24 cellular contexts compared by ENCODE assay signal in genomic region chrX:134416106-134416505, GRCh38.
"Had no signal": no experiment of that assay in that cellular context is flagged by ENCODE, and none has a peak within 500 bp of the region (broad histone marks: within the 10 kb centered on the region; RNA-seq: fewer than 3 reads in every experiment).

No MANE protein-coding gene starts in this region.

- H3K4me1 ChIP-seq: adrenal gland, body of pancreas had no signal

- DNase-seq: activated CD4-positive, alpha-beta memory T cell treated with anti-CD3 and anti-CD28 coated beads, Interleukin-2, amount 10 ng/mL, durations not matched to agents 7 days and 5 days; activated CD4-positive, alpha-beta T cell treated with anti-CD3 and anti-CD28 coated beads, Interleukin-2, amount 10 ng/mL, durations not matched to agents 7 days and 5 days; activated CD4-positive, CD25-positive, alpha-beta regulatory T cell; activated naive CD4-positive, alpha-beta T cell treated with anti-CD3 and anti-CD28 coated beads, Interleukin-2, amount 50 U/mL, for 16 hours; activated naive CD8-positive, alpha-beta T cell treated with anti-CD3 and anti-CD28 coated beads, Interleukin-2, amount 10 ng/mL, durations not matched to agents 7 days and 5 days; activated T-cell treated with anti-CD3 and anti-CD28 coated beads for 4 hours; activated T-cell treated with anti-CD3 and anti-CD28 coated beads, Interleukin-2, amount 50 U/mL, for 48 hours; adrenal gland; aorta; body of pancreas; MG63; NCI-H1105; NCI-H1436 treated with DMSO at 0.1 percent for 48 hours; NCI-H187; NCI-H2081 treated with DMSO at 0.1 percent for 48 hours; NCI-H446; NCI-H524; PC-3; SHP77 treated with DMSO at 0.1 percent for 48 hours; T-cell; T-helper 2 cell; T1000 had no signal

- H3K9me3 ChIP-seq: adrenal gland, body of pancreas, MG63 had no signal

- H3K4me3 ChIP-seq: adrenal gland, body of pancreas, MG63 had no signal

- H3K27me3 Mint-ChIP-seq: activated CD4-positive, alpha-beta memory T cell treated with anti-CD3 and anti-CD28 coated beads, Interleukin-2, amount 10 ng/mL, durations not matched to agents 7 days and 5 days; activated CD4-positive, alpha-beta T cell treated with anti-CD3 and anti-CD28 coated beads, Interleukin-2, amount 10 ng/mL, durations not matched to agents 7 days and 5 days; activated naive CD8-positive, alpha-beta T cell treated with anti-CD3 and anti-CD28 coated beads, Interleukin-2, amount 10 ng/mL, durations not matched to agents 7 days and 5 days; activated T-helper 17 cell treated with anti-CD3 and anti-CD28 coated beads, Interleukin-2, amount 50 U/mL, for 72 hours had no signal

- H3K27me3 ChIP-seq: adrenal gland, body of pancreas, MG63 had no signal

- H3K9me3 Mint-ChIP-seq: activated CD4-positive, alpha-beta memory T cell treated with anti-CD3 and anti-CD28 coated beads, Interleukin-2, amount 10 ng/mL, durations not matched to agents 7 days and 5 days; activated CD4-positive, alpha-beta T cell treated with anti-CD3 and anti-CD28 coated beads, Interleukin-2, amount 10 ng/mL, durations not matched to agents 7 days and 5 days; activated naive CD8-positive, alpha-beta T cell treated with anti-CD3 and anti-CD28 coated beads, Interleukin-2, amount 10 ng/mL, durations not matched to agents 7 days and 5 days; activated T-helper 17 cell treated with anti-CD3 and anti-CD28 coated beads, Interleukin-2, amount 50 U/mL, for 72 hours; T-cell had no signal

- H3K27ac ChIP-seq: adrenal gland, body of pancreas, VCaP had no signal

- H3K4me1 Mint-ChIP-seq: activated CD4-positive, alpha-beta memory T cell treated with anti-CD3 and anti-CD28 coated beads, Interleukin-2, amount 10 ng/mL, durations not matched to agents 7 days and 5 days; activated CD4-positive, alpha-beta T cell treated with anti-CD3 and anti-CD28 coated beads, Interleukin-2, amount 10 ng/mL, durations not matched to agents 7 days and 5 days; activated naive CD8-positive, alpha-beta T cell treated with anti-CD3 and anti-CD28 coated beads, Interleukin-2, amount 10 ng/mL, durations not matched to agents 7 days and 5 days; activated T-helper 17 cell treated with anti-CD3 and anti-CD28 coated beads, Interleukin-2, amount 50 U/mL, for 72 hours; T-cell had no signal

- H3K27ac Mint-ChIP-seq: activated CD4-positive, alpha-beta memory T cell treated with anti-CD3 and anti-CD28 coated beads, Interleukin-2, amount 10 ng/mL, durations not matched to agents 7 days and 5 days; activated CD4-positive, alpha-beta T cell treated with anti-CD3 and anti-CD28 coated beads, Interleukin-2, amount 10 ng/mL, durations not matched to agents 7 days and 5 days; activated naive CD8-positive, alpha-beta T cell treated with anti-CD3 and anti-CD28 coated beads, Interleukin-2, amount 10 ng/mL, durations not matched to agents 7 days and 5 days; activated T-helper 17 cell treated with anti-CD3 and anti-CD28 coated beads, Interleukin-2, amount 50 U/mL, for 72 hours; T-cell had no signal

- H3K4me3 Mint-ChIP-seq: activated CD4-positive, alpha-beta memory T cell treated with anti-CD3 and anti-CD28 coated beads, Interleukin-2, amount 10 ng/mL, durations not matched to agents 7 days and 5 days; activated CD4-positive, alpha-beta T cell treated with anti-CD3 and anti-CD28 coated beads, Interleukin-2, amount 10 ng/mL, durations not matched to agents 7 days and 5 days; activated naive CD8-positive, alpha-beta T cell treated with anti-CD3 and anti-CD28 coated beads, Interleukin-2, amount 10 ng/mL, durations not matched to agents 7 days and 5 days; activated T-helper 17 cell treated with anti-CD3 and anti-CD28 coated beads, Interleukin-2, amount 50 U/mL, for 72 hours; T-cell had no signal

- ATAC-seq: activated T-helper 17 cell treated with anti-CD3 and anti-CD28 coated beads, Interleukin-2, amount 50 U/mL, for 72 hours; body of pancreas; PC-3; T-cell had no signal
